Comparison of ENCODE assay signal across 23 cellular contexts in genomic region chr3:184290331-184290730, GRCh38. TPM values are rescaled to one million over a fixed set of nuclear protein-coding genes. Genes with fewer than 3 reads are reported as not detected.
"Had no signal": no experiment of that assay in that cellular context is flagged by ENCODE, and none has a peak within 500 bp of the region (broad histone marks: within the 10 kb centered on the region; RNA-seq: fewer than 3 reads in every experiment).

No MANE protein-coding gene starts in this region.

- H3K4me3 ChIP-seq: coronary artery, heart left ventricle had no signal

- H3K36me3 ChIP-seq: heart left ventricle, neutrophil had no signal

- H3K4me1 ChIP-seq: heart left ventricle had no signal

- H3K4me3 Mint-ChIP-seq: naive thymus-derived CD4-positive, alpha-beta T cell; nephron progenitor cell had no signal

- H3K27ac ChIP-seq: coronary artery, heart left ventricle, neutrophil had no signal

- H3K27ac Mint-ChIP-seq: naive thymus-derived CD4-positive, alpha-beta T cell; nephron progenitor cell had no signal

- H3K9me3 ChIP-seq: heart left ventricle, neutrophil had no signal

- H3K4me1 Mint-ChIP-seq: naive thymus-derived CD4-positive, alpha-beta T cell; nephron progenitor cell had no signal

- DNase-seq: cerebellar nuclear complex; effector CD4-positive, alpha-beta T cell; foreskin melanocyte; heart left ventricle; hippocampal formation; islet precursor cell; mammary epithelial cell; naive thymus-derived CD4-positive, alpha-beta T cell; nephron progenitor cell; small intestine; stimulated activated CD4-positive, alpha-beta T cell treated with anti-CD3 and anti-CD28 coated beads, Interleukin-12 subunit alpha, Interleukin-12 subunit beta, amount 100 ng/mL, for 4 hours; stimulated activated naive CD4-positive, alpha-beta T cell; trophoblast cell had no signal

- H3K9me3 Mint-ChIP-seq: naive thymus-derived CD4-positive, alpha-beta T cell; nephron progenitor cell had no signal

- H3K36me3 Mint-ChIP-seq: naive thymus-derived CD4-positive, alpha-beta T cell had no signal

RNA-seq across cellular contexts. Expression of gene ECE2, which starts 14.5 kb away (rescaled TPM):
- total RNA-seq: dermis microvascular lymphatic vessel endothelial cell; left lobe of liver; lower leg skin; mesenteric fat pad; mononuclear cell; naive thymus-derived CD4-positive, alpha-beta T cell; osteoblast; pulmonary artery endothelial cell; urinary bladder had no signal

RNA-seq across cellular contexts. Expression of gene CAMK2N2, which starts 29.0 kb away (rescaled TPM):
- total RNA-seq: dermis microvascular lymphatic vessel endothelial cell; lower leg skin; mesenteric fat pad; mononuclear cell; naive thymus-derived CD4-positive, alpha-beta T cell; osteoblast; pulmonary artery endothelial cell had no signal
